In the genomic region with DNA sequence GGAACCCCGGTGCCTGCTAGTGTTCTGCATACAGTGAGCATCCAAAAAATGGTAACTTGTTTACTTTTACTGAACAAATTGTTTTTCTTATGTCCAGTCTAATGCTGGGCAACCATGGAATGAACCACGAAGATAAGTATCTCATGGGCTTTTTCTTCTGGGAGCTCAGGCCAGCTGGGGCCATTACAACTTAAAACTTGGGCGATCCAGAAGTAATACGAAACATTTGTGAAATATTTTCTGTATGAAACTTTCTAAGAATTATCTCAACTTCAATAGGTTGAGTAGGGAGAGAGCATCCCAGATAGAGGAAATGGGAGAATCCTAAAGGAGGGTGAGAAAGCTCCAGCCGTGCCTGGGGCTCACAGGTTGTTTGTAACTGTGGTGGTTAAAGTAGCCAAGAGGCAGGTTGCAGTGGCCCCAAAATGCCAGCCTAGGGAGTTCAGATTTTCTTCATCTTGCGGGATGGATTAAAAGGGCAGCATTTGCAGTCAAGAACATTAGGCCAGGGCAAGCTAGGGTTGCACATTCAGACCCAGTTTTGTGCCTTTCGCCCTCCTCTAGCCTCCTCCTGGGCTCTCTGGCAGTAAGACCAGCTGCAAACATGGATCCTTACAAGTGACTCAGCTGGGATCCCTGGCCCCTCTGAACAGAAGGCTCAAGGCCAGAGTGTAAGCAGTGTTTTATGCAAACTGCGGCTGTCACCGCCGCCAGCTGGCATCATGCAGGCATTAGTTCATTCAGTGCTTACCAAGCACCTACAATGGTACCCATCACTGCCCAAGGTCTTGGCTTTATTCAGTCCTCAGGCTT, we compare ENCODE assay signal across 9 cellular contexts. TPM values are rescaled to one million over a fixed set of nuclear protein-coding genes. Genes with fewer than 3 reads are reported as not detected.
A peak's percentile ranks its signal among the peaks of the same experiment; 100 is the strongest.
DNase-seq lines count a peak whose midpoint lies in the region; ATAC-seq and TF ChIP-seq lines count a peak whose summit lies in the region.
"Had no signal": no experiment of that assay in that cellular context is flagged by ENCODE, and none has a peak within 500 bp of the region (broad histone marks: within the 10 kb centered on the region; RNA-seq: fewer than 3 reads in every experiment).

No MANE protein-coding gene starts in this region.

- peak overlapping the region; percentile 94 to 98 (median 97); a peak in 20 of 22 replicates for H3K9ac ChIP-seq in BLaER1 treated with 17β-estradiol and CSF1 and Interleukin-3, amounts not matched to agents 10 nM and 100 nM
- H3K9ac ChIP-seq in endocrine pancreas (ENCODE audit: control insufficient read depth, insufficient read depth, low read length) = no peak overlapping the region

- H3K27me3 ChIP-seq in BLaER1 treated with 17β-estradiol and CSF1 and Interleukin-3, amounts not matched to agents 10 nM and 100 nM = no peaks in the 10 kb centered on the region
- H3K27me3 ChIP-seq in endocrine pancreas (ENCODE audit: control insufficient read depth, insufficient read depth, low read length) = no peaks in the 10 kb centered on the region

- no peaks in the 10 kb centered on the region for H3K9me3 ChIP-seq in BLaER1 treated with 17β-estradiol and CSF1 and Interleukin-3, amounts not matched to agents 10 nM and 100 nM (replicated peaks in 1 of 11)
- H3K9me3 ChIP-seq in endocrine pancreas (ENCODE audit: control insufficient read depth, low read length) = no peaks in the 10 kb centered on the region

- TF ChIP-seq CTCF in neural crest cell (conservative IDR thresholded peaks at IDR 0.05) = no peak

- peaks cover 2% of the 10 kb centered on the region for H3K36me3 Mint-ChIP-seq in neural crest cell (ENCODE audit: low read depth)

- H3K4me1 ChIP-seq in BLaER1 treated with 17β-estradiol and CSF1 and Interleukin-3, amounts not matched to agents 10 nM and 100 nM = peaks cover 48 to 76% (median 73%) of the 10 kb centered on the region in 10 experiments
- H3K4me1 ChIP-seq in endocrine pancreas (ENCODE audit: control insufficient read depth, insufficient read depth, low read length) = peaks cover 10% of the 10 kb centered on the region

- DNase-seq in NCI-H446 treated with DMSO at 0.1 percent for 48 hours (lab: John Stamatoyannopoulos, UW) (peak; percentile 61), neural crest cell (ENCODE audit: low read depth, low spot score) (no peak), NCI-H187 (lab: John Stamatoyannopoulos, UW) (no peak)

- H3K9me3 Mint-ChIP-seq in neural crest cell = no peaks in the 10 kb centered on the region

- H3K27ac Mint-ChIP-seq in neural crest cell (ENCODE audit: unreplicated experiment) = peak overlapping the region; percentile 76

- no peaks in the 10 kb centered on the region for H3K27me3 Mint-ChIP-seq in neural crest cell (ENCODE audit: low read depth)

- H4K20me1 ChIP-seq in BLaER1 treated with 17β-estradiol and CSF1 and Interleukin-3, amounts not matched to agents 10 nM and 100 nM = peaks cover 0 to 64% (median 15%) of the 10 kb centered on the region in 11 experiments; a peak in 13 of 22 replicates

- H3K36me3 ChIP-seq in BLaER1 treated with 17β-estradiol and CSF1 and Interleukin-3, amounts not matched to agents 10 nM and 100 nM = peaks cover 50 to 73% (median 62%) of the 10 kb centered on the region in 11 experiments
- H3K36me3 ChIP-seq in endocrine pancreas (ENCODE audit: control insufficient read depth, insufficient read depth, low read length) = peaks cover 4% of the 10 kb centered on the region

- ATAC-seq in HG03280 (IDR thresholded peaks at IDR 0.05; ENCODE audit: unreplicated experiment) (no peak), GM21423 (IDR thresholded peaks at IDR 0.05; ENCODE audit: unreplicated experiment) (no peak), GM21367 (IDR thresholded peaks at IDR 0.05; ENCODE audit: unreplicated experiment) (no peak)

- peak overlapping the region; percentile 81 to 99 (median 95) for H3K4me2 ChIP-seq in BLaER1 treated with 17β-estradiol and CSF1 and Interleukin-3, amounts not matched to agents 10 nM and 100 nM

- peak overlapping the region; percentile 90 for H3K4me3 Mint-ChIP-seq in neural crest cell

- peak overlapping the region; percentile 88 to 100 (median 97) for H3K4me3 ChIP-seq in BLaER1 treated with 17β-estradiol and CSF1 and Interleukin-3, amounts not matched to agents 10 nM and 100 nM
- H3K4me3 ChIP-seq in endocrine pancreas (ENCODE audit: control insufficient read depth, insufficient read depth, low read length) = peak overlapping the region; percentile 62

- H3K4me1 Mint-ChIP-seq in neural crest cell = peaks cover 23% of the 10 kb centered on the region

- H3K27ac ChIP-seq in BLaER1 treated with 17β-estradiol and CSF1 and Interleukin-3, amounts not matched to agents 10 nM and 100 nM = peak overlapping the region in 10 of 11 experiments; percentile 97 to 99 (median 98); a peak in 21 of 22 replicates

RNA-seq across cellular contexts. Expression of gene ELMO2, which starts 41.5 kb away (rescaled TPM):
- 62.4 and 70.1 TPM in 2 replicates for total RNA-seq in neural crest cell

RNA-seq across cellular contexts. Expression of gene CDH22, which starts 56.6 kb away (rescaled TPM):
- 0.09 TPM in 1 of 2 replicates, not detected in the other for total RNA-seq in neural crest cell
- total RNA-seq: renal cortical epithelial cell had no signal
